ENCODE assay signal across 1 cellular context in the genomic region with DNA sequence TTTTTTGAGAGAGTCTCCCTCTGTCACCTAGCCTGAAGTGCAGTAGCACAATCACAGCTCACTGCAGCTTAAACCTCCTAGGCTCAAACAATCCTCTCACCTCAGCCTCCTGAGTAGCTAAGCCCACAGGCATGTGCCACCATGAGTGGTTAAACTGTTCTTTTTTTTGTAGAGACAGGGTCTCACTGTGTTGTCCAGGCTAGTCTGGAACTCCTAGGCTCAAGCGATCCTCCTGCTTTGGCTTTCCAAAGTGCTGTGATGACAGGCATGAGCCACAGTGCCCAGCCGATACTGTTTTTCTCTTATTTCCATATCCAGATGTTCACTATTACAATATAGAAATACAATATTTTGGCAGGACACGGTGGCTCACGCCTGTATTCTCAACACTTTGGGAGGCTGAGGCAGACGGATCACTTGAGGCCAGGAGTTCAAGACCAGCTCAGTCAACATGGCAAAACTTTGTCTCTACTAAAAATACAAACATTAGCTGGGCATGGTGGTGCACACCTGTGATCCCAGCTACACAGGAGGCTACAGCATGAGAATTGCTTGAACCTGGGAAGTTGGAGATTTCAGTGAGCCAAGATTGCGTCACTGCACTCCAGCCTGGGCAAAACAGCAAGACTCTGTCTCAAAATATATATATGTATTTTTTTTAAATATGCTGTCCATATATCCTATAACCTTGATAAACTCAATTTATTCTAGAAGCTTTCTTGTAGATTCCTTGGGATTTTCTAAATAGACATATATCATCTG.
TF ChIP-seq lines count a peak whose summit lies in the region.

No MANE protein-coding gene starts in this region.

TF ChIP-seq in Ishikawa, 13 proteins besides CTCF, POLR2A, EP300 and RAD21 (continued from another document):
- TF ChIP-seq, protein P1, sequence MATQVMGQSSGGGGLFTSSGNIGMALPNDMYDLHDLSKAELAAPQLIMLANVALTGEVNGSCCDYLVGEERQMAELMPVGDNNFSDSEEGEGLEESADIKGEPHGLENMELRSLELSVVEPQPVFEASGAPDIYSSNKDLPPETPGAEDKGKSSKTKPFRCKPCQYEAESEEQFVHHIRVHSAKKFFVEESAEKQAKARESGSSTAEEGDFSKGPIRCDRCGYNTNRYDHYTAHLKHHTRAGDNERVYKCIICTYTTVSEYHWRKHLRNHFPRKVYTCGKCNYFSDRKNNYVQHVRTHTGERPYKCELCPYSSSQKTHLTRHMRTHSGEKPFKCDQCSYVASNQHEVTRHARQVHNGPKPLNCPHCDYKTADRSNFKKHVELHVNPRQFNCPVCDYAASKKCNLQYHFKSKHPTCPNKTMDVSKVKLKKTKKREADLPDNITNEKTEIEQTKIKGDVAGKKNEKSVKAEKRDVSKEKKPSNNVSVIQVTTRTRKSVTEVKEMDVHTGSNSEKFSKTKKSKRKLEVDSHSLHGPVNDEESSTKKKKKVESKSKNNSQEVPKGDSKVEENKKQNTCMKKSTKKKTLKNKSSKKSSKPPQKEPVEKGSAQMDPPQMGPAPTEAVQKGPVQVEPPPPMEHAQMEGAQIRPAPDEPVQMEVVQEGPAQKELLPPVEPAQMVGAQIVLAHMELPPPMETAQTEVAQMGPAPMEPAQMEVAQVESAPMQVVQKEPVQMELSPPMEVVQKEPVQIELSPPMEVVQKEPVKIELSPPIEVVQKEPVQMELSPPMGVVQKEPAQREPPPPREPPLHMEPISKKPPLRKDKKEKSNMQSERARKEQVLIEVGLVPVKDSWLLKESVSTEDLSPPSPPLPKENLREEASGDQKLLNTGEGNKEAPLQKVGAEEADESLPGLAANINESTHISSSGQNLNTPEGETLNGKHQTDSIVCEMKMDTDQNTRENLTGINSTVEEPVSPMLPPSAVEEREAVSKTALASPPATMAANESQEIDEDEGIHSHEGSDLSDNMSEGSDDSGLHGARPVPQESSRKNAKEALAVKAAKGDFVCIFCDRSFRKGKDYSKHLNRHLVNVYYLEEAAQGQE (IDR thresholded peaks at IDR 0.05; ENCODE audit: low read depth), result no peak
- TF ChIP-seq YY1 (IDR thresholded peaks at IDR 0.05; ENCODE audit: low read depth) (no peak), ZBTB7A (IDR thresholded peaks at IDR 0.05; ENCODE audit: low read depth) (no peak), EGR1 (IDR thresholded peaks at IDR 0.05) (no peak), CEBPB (IDR thresholded peaks at IDR 0.05) (0 out of 2 replicates have a peak, but pooled peaks have one; percentile 37)
